In genomic region chr14:22837750-22838538, GRCh38 we compare ENCODE assay signal across 9 cellular contexts. TPM values are rescaled to one million over a fixed set of nuclear protein-coding genes. Genes with fewer than 3 reads are reported as not detected.
DNase-seq lines count a peak whose midpoint lies in the region; ATAC-seq, FAIRE-seq and TF ChIP-seq lines count a peak whose summit lies in the region.
"Had no signal": no experiment of that assay in that cellular context is flagged by ENCODE, and none has a peak within 500 bp of the region (broad histone marks: within the 10 kb centered on the region; RNA-seq: fewer than 3 reads in every experiment).

No MANE protein-coding gene starts in this region.

- peak; percentile 21 for TF ChIP-seq CTCF in foreskin keratinocyte (conservative IDR thresholded peaks at IDR 0.05)
- TF ChIP-seq CTCF in pancreas (IDR thresholded peaks at IDR 0.05), result no peak

- H3K4me1 ChIP-seq in foreskin keratinocyte (peaks cover 11% of the 10 kb centered on the region), pancreas (peaks cover 0 to 16% (median 0%) of the 10 kb centered on the region in 3 donors)

- no peaks in the 10 kb centered on the region for H3K9me3 ChIP-seq in pancreas

- FAIRE-seq in pancreas (lab: Jason Lieb, UNC), result no peak

- intact Hi-C loops in pancreas (cut with DNase I), result no loop called here

- H3K36me3 ChIP-seq in pancreas, result peaks cover 0 to 17% (median 8%) of the 10 kb centered on the region in 3 donors

- H3K27ac ChIP-seq in foreskin keratinocyte, result peak overlapping the region; percentile 86
- H3K27ac ChIP-seq in pancreas, result peak overlapping the region; percentile 72 to 87 (median 80)

- ATAC-seq in SK-N-SH treated with all-trans-retinoic acid at 6 μM for 48 hours, result peak; percentile 12; the same call in 1 of the 3 replicates
- ATAC-seq in foreskin keratinocyte, result peak; percentile 24
- ATAC-seq in pancreas, result peak; percentile 8 to 34 (median 14)
- no peak for ATAC-seq in HG03045 (IDR thresholded peaks at IDR 0.05; ENCODE audit: unreplicated experiment)
- no peak for ATAC-seq in GM21423 (IDR thresholded peaks at IDR 0.05; ENCODE audit: unreplicated experiment)
- no peak for ATAC-seq in HG03039 (IDR thresholded peaks at IDR 0.05; ENCODE audit: unreplicated experiment)

- 24 to 37% methylated on average over 25 of the region's 25 CpGs for WGBS in pancreas, 2 donors

- H3K27me3 ChIP-seq in foreskin keratinocyte, result no peaks in the 10 kb centered on the region
- no peaks in the 10 kb centered on the region for H3K27me3 ChIP-seq in pancreas

- peak overlapping the region; percentile 38 to 90 (median 82) for H3K4me3 ChIP-seq in pancreas

- peak; percentile 43 for DNase-seq in COLO829 (ENCODE audit: low spot score)
- DNase-seq in foreskin keratinocyte, result peak; percentile 32 to 42
- DNase-seq in pancreas, result peak in 3 of 6 donors; percentile 36 to 56 (median 53)
- DNase-seq in Ammon's horn (ENCODE audit: low spot score), result no peak
- DNase-seq: T-helper 9 cell had no signal

TF ChIP-seq in SK-N-SH treated with all-trans-retinoic acid at 6 μM for 48 hours, 23 proteins besides CTCF, POLR2A, EP300 and RAD21:
- TF ChIP-seq ARNTL (CRISPR knock-in tag; IDR thresholded peaks at IDR 0.05; ENCODE audit: borderline replicate concordance, low read depth) (no peak), PATZ1 (CRISPR knock-in tag; IDR thresholded peaks at IDR 0.05; ENCODE audit: borderline replicate concordance) (no peak), POU6F1 (CRISPR knock-in tag; IDR thresholded peaks at IDR 0.05; ENCODE audit: borderline replicate concordance, low read depth) (no peak), CSDC2 (CRISPR knock-in tag; IDR thresholded peaks at IDR 0.05) (no peak), CSRNP3 (CRISPR knock-in tag; IDR thresholded peaks at IDR 0.05) (no peak), ZFP3 (CRISPR knock-in tag; IDR thresholded peaks at IDR 0.05) (no peak), ESRRG (CRISPR knock-in tag; IDR thresholded peaks at IDR 0.05) (no peak), BACH2 (CRISPR knock-in tag; IDR thresholded peaks at IDR 0.05; ENCODE audit: borderline replicate concordance) (no peak), TSHZ2 (CRISPR knock-in tag; IDR thresholded peaks at IDR 0.05) (no peak), ZNF70 (CRISPR knock-in tag; IDR thresholded peaks at IDR 0.05) (no peak), PPARA (CRISPR knock-in tag; IDR thresholded peaks at IDR 0.05; ENCODE audit: borderline replicate concordance) (no peak), RARB (CRISPR knock-in tag; IDR thresholded peaks at IDR 0.05) (no peak), ISL1 (CRISPR knock-in tag; IDR thresholded peaks at IDR 0.05) (no peak), SNAI2 (CRISPR knock-in tag; IDR thresholded peaks at IDR 0.05) (no peak), ZFP30 (CRISPR knock-in tag; IDR thresholded peaks at IDR 0.05) (no peak), GLIS3 (CRISPR knock-in tag; IDR thresholded peaks at IDR 0.05) (no peak), ZNF8 (CRISPR knock-in tag; IDR thresholded peaks at IDR 0.05) (no peak), TOX (CRISPR knock-in tag; IDR thresholded peaks at IDR 0.05; ENCODE audit: borderline replicate concordance) (no peak)

RNA-seq across cellular contexts. Expression of gene MMP14, which starts 1.6 kb away (rescaled TPM):
- total RNA-seq in foreskin keratinocyte (234 and 241 TPM in 2 replicates), pancreas (100 to 1,000 TPM in 1 of 6 donors, 10 to 100 TPM in 5; 21.5 to 146 (median 34.0) TPM)
- polyA plus RNA-seq in foreskin keratinocyte (148 and 159 TPM in 2 replicates), pancreas (10 to 100 TPM; 18.7 to 61.8 TPM)

RNA-seq across cellular contexts. Expression of gene MRPL52, which starts 8.3 kb away (rescaled TPM):
- 176 and 219 TPM in 2 replicates for total RNA-seq in foreskin keratinocyte
- polyA plus RNA-seq in foreskin keratinocyte, result 418 and 434 TPM in 2 replicates
- 10 to 100 TPM; 29.1 to 47.6 (median 43.0) TPM for total RNA-seq in pancreas
- 10 to 100 TPM; 57.1 to 85.0 TPM for polyA plus RNA-seq in pancreas

RNA-seq across cellular contexts. Expression of gene SLC7A7, which starts 22.7 kb away (rescaled TPM):
- 0.75 and 1.1 TPM in 2 replicates for total RNA-seq in foreskin keratinocyte
- 0.41 and 0.59 TPM in 2 replicates for polyA plus RNA-seq in foreskin keratinocyte
- total RNA-seq in pancreas, result 10 to 100 TPM in 1 of 6 donors, 1 to 10 TPM in 5; 2.9 to 13.1 (median 5.7) TPM
- 1 to 10 TPM; 4.9 to 9.9 TPM for polyA plus RNA-seq in pancreas

RNA-seq across cellular contexts. Expression of gene LRP10, which starts 33.6 kb away (rescaled TPM):
- 65.2 and 76.2 TPM in 2 replicates for total RNA-seq in foreskin keratinocyte
- polyA plus RNA-seq in foreskin keratinocyte, result 56.5 and 58.5 TPM in 2 replicates
- total RNA-seq in pancreas, result 10 to 100 TPM; 49.5 to 86.2 (median 52.5) TPM
- polyA plus RNA-seq in pancreas, result 10 to 100 TPM; 14.7 to 22.7 TPM

RNA-seq across cellular contexts. Expression of gene REM2, which starts 45.1 kb away (rescaled TPM):
- 0.14 TPM in 2 replicates for total RNA-seq in foreskin keratinocyte
- 0.11 and 0.18 TPM in 2 replicates for polyA plus RNA-seq in foreskin keratinocyte
- total RNA-seq in pancreas, result under 1 TPM in 5 of 6 donors, not detected in 1; 0.16 to 0.41 (median 0.28) TPM
- polyA plus RNA-seq in pancreas, result 1 to 10 TPM in 1 of 2 donors, under 1 TPM in 1; 0.72 to 2.5 TPM

Comparison
In these comparisons a context has a peak if more than half of its experiments do, and no peak if none do; other contexts are left out.
1. ATAC-seq: peak in SK-N-SH treated with all-trans-retinoic acid at 6 μM for 48 hours (single experiment), foreskin keratinocyte (single experiment) and pancreas (4 of 4); none in HG03045 (single experiment), GM21423 (single experiment) and HG03039 (single experiment).